Comparison of ENCODE assay signal across 1 cellular context in the genomic region with DNA sequence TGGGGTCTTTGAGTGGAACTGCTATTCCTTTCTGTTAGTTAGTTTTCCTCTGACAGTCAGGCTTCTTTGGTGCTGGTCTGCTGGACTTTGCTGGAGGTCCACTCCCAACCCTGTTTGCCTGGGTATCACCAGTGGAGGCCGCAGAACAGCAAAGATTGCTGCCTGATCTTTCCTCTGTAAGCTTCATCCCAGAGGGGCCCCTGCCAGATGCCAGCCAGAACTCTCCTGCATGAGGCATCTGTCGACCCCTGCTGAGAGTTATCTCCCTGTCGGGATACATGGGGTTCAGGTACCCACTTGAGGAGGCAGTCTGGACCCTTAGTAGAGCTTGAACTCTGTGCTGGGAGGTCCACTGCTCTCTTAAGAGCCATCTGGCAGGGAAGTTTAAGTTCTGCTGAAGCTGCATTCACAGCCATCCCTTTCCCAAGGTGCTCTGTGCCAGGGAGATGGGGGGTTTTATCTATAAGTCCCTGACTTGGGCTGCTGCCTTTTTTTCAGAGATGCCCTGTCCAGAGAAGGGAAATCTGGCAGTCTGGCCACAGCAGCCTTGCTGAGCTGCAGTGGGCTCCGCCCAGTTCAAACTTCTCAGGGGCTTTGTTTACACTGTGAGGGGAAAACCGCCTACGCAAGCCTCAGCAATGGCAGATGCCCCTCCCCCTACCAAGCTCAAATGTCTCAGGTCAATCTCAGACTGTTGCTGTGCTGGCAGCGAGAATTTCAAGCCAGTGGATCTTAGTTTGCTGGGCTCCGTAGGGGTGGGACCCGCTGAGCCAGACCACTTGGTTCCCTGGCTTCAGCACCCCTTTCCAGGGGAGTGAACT.
TF ChIP-seq lines count a peak whose summit lies in the region.

No MANE protein-coding gene starts in this region.

TF ChIP-seq in SK-N-SH, 30 proteins besides CTCF, POLR2A, EP300 and RAD21 (continued from another document):
- TF ChIP-seq, protein P1, sequence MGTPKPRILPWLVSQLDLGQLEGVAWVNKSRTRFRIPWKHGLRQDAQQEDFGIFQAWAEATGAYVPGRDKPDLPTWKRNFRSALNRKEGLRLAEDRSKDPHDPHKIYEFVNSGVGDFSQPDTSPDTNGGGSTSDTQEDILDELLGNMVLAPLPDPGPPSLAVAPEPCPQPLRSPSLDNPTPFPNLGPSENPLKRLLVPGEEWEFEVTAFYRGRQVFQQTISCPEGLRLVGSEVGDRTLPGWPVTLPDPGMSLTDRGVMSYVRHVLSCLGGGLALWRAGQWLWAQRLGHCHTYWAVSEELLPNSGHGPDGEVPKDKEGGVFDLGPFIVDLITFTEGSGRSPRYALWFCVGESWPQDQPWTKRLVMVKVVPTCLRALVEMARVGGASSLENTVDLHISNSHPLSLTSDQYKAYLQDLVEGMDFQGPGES (IDR thresholded peaks at IDR 0.05; ENCODE audit: low read depth, low read length): no peak
- TF ChIP-seq MEF2A (IDR thresholded peaks at IDR 0.05; ENCODE audit: borderline replicate concordance, low read depth): no peak
- TF ChIP-seq POLR2AphosphoS5 (IDR thresholded peaks at IDR 0.05; ENCODE audit: low read depth, low read length): no peak
- TF ChIP-seq SIN3A (IDR thresholded peaks at IDR 0.05; ENCODE audit: borderline replicate concordance, low read depth, low read length): no peak
- TF ChIP-seq, protein P2, sequence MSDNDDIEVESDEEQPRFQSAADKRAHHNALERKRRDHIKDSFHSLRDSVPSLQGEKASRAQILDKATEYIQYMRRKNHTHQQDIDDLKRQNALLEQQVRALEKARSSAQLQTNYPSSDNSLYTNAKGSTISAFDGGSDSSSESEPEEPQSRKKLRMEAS (IDR thresholded peaks at IDR 0.05; ENCODE audit: low read depth): no peak
- TF ChIP-seq FOXJ3 (CRISPR knock-in tag; IDR thresholded peaks at IDR 0.05): no peak
- TF ChIP-seq ELF1 (IDR thresholded peaks at IDR 0.05): no peak
- TF ChIP-seq GABPA (IDR thresholded peaks at IDR 0.05; ENCODE audit: low read depth): no peak
- TF ChIP-seq RFX5 (IDR thresholded peaks at IDR 0.05; ENCODE audit: low read length): no peak
- TF ChIP-seq, protein P3, sequence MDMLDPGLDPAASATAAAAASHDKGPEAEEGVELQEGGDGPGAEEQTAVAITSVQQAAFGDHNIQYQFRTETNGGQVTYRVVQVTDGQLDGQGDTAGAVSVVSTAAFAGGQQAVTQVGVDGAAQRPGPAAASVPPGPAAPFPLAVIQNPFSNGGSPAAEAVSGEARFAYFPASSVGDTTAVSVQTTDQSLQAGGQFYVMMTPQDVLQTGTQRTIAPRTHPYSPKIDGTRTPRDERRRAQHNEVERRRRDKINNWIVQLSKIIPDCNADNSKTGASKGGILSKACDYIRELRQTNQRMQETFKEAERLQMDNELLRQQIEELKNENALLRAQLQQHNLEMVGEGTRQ (IDR thresholded peaks at IDR 0.05; ENCODE audit: borderline replicate concordance, low read depth, low read length): no peak
- TF ChIP-seq RXRA (IDR thresholded peaks at IDR 0.05; ENCODE audit: borderline replicate concordance, low read depth): no peak
- no peak for TF ChIP-seq SMC3 (IDR thresholded peaks at IDR 0.05; ENCODE audit: low read depth, low read length)
- no peak for TF ChIP-seq JUND (IDR thresholded peaks at IDR 0.05)
- no peak for TF ChIP-seq TEAD4 (IDR thresholded peaks at IDR 0.05; ENCODE audit: borderline replicate concordance, insufficient read depth)
- TF ChIP-seq, protein P4, sequence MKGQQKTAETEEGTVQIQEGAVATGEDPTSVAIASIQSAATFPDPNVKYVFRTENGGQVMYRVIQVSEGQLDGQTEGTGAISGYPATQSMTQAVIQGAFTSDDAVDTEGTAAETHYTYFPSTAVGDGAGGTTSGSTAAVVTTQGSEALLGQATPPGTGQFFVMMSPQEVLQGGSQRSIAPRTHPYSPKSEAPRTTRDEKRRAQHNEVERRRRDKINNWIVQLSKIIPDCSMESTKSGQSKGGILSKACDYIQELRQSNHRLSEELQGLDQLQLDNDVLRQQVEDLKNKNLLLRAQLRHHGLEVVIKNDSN (IDR thresholded peaks at IDR 0.05; ENCODE audit: borderline replicate concordance, low read depth): no peak
- no peak for TF ChIP-seq TCF12 (IDR thresholded peaks at IDR 0.05)
- TF ChIP-seq YY1 (IDR thresholded peaks at IDR 0.05; ENCODE audit: low read depth): no peak
- no peak for TF ChIP-seq GATA2 (CRISPR knock-in tag; IDR thresholded peaks at IDR 0.05)
